In the genomic region with DNA sequence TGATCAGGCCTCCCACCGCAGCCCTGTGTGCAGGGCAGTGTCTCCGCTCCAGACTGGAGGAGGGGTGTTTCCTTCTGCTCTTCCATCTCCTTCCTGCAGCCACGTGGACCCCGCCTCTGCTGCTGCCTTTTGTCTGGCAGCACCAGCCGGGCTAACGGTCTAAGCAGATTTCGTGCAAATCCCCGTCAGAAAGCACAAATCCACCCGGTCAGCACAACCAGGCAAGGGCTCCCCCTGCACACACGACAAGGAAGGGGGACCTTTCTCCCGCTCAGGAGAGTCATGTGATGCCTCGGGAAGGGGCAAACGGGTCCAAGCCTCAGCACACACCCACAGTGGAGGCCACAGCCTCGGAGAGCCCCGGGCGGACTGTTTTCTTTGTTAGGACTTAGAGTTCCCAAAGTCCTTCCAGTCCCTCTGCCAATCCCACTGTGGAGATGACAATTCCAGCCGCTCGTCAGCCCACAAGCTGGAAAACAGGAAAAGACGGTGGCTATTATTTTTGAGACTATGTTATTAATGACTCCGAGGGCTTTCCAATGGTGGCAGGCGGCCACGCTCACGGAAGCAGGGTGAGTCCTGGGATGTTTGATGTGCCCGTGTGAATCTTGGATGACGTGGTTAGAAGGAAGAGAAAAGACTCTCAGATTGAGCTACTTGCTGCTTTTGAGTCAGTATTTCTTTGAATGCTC, we compare ENCODE assay signal across 9 cellular contexts. TPM values are rescaled to one million over a fixed set of nuclear protein-coding genes. Genes with fewer than 3 reads are reported as not detected.
DNase-seq lines count a peak whose midpoint lies in the region; ATAC-seq, FAIRE-seq and TF ChIP-seq lines count a peak whose summit lies in the region.
"Had no signal": no experiment of that assay in that cellular context is flagged by ENCODE, and none has a peak within 500 bp of the region (broad histone marks: within the 10 kb centered on the region; RNA-seq: fewer than 3 reads in every experiment).

No MANE protein-coding gene starts in this region.

- H3K4me2 ChIP-seq in HepG2 (ENCODE audit: low read depth, low read length) (no peak overlapping the region), SK-N-SH (no peak overlapping the region)

- no peak overlapping the region for H2AFZ ChIP-seq in HepG2 (ENCODE audit: low read length)
- H2AFZ ChIP-seq in SK-N-SH (ENCODE audit: low read depth): no peak overlapping the region

- H3K4me1 ChIP-seq in HepG2 (ENCODE audit: insufficient read depth, low read length) (no peaks in the 10 kb centered on the region), SK-N-SH (ENCODE audit: control insufficient read depth in 1 of 2, insufficient read depth in 2 of 2, low read depth in 1 of 2, low read length in 1 of 2) (peaks cover 3 to 6% of the 10 kb centered on the region in 2 experiments; a peak in 2 of 4 replicates)

- WGBS in HepG2 (ENCODE audit: low lambda C conversion rate): 60% methylated on average over 23 of the region's 25 CpGs
- WGBS in SK-N-SH (ENCODE audit: low lambda C conversion rate): 80% methylated on average over 19 of the region's 25 CpGs

- in situ Hi-C loops in HepG2 (cut with HindIII; ENCODE audit: extremely low pct_ligation_motif_present, low pct_unique_long_range_greater_than_20kb): no loop called here

- CTCF ChIA-PET in HepG2 (lab: Yijun Ruan, JAX; ENCODE audit: low intra/inter-chr PET ratio, low total read pairs) (no interaction called here), SK-N-SH (lab: Yijun Ruan, JAX) (interaction anchor here (0.8 to 5.2 kb wide), 4 partner anchors 15 to 211 kb away, joined by 3 to 27 read pairs (median 5); no protein-coding TSS in a partner anchor)
- CTCF ChIA-PET in CD4-positive, alpha-beta T cell (lab: Charles Lee): no interaction called here

- H3K36me3 ChIP-seq in HepG2 (replicated peaks in 1 of 2; ENCODE audit: control insufficient read depth in 1 of 2, insufficient read depth in 2 of 2, low read length in 2 of 2): no peaks in the 10 kb centered on the region
- H3K36me3 ChIP-seq in SK-N-SH (replicated peaks in 1 of 2; ENCODE audit: control insufficient read depth in 1 of 2, insufficient read depth in 2 of 2, low read length in 1 of 2): no peaks in the 10 kb centered on the region

- ATAC-seq in HepG2 (no peak), GM21619 (IDR thresholded peaks at IDR 0.05; ENCODE audit: unreplicated experiment) (no peak)
- no peak for ATAC-seq in stimulated activated memory B cell treated with anti-CD40 and anti-IgM and Interleukin-4, amounts not matched to agents 10 μg/mL and 1 μg/mL and 100 μg/mL, for 72 hours
- no peak for ATAC-seq in CD4-positive, alpha-beta T cell (ENCODE audit: poor library complexity)

- H3K27me3 ChIP-seq in HepG2 (ENCODE audit: control insufficient read depth in 1 of 2, insufficient read depth in 2 of 2, low read length in 2 of 2) (no peaks in the 10 kb centered on the region; a peak in 2 of 5 replicates), SK-N-SH (ENCODE audit: insufficient read depth) (no peaks in the 10 kb centered on the region)
- no peaks in the 10 kb centered on the region for H3K27me3 ChIP-seq in CD4-positive, alpha-beta T cell (ENCODE audit: control insufficient read depth, insufficient read depth, low read length)

- intact Hi-C loops in HepG2 (cut with micrococcal nuclease; ENCODE audit: unreplicated experiment): no loop called here
- intact Hi-C loops in CD4-positive, alpha-beta T cell (cut with DNase I, micrococcal nuclease): no loop called here

- H4K20me1 ChIP-seq in HepG2 (ENCODE audit: insufficient read depth, low read length) (no peaks in the 10 kb centered on the region), SK-N-SH (ENCODE audit: insufficient read depth) (no peaks in the 10 kb centered on the region)

- TF ChIP-seq RAD21 in HepG2 (CRISPR knock-in tag; IDR thresholded peaks at IDR 0.05) (no peak), SK-N-SH (IDR thresholded peaks at IDR 0.05; ENCODE audit: low read length) (no peak)

- H3F3A ChIP-seq in SK-N-SH (replicated peaks; ENCODE audit: insufficient read depth): peaks cover 7% of the 10 kb centered on the region

- BruUV-seq in HepG2 (replicated peaks; lab: Mats Ljungman, UMichigan): no TSS peak

- FAIRE-seq in HepG2 (lab: Jason Lieb, UNC): no peak

- peaks cover 4% of the 10 kb centered on the region for H3K27me3 Mint-ChIP-seq in HFFc6 (ENCODE audit: insufficient read depth)
- H3K27me3 Mint-ChIP-seq in chondrocyte (ENCODE audit: low read depth): peaks cover 3% of the 10 kb centered on the region
- peaks cover 2% of the 10 kb centered on the region for H3K27me3 Mint-ChIP-seq in stimulated activated memory B cell treated with anti-CD40 and anti-IgM and Interleukin-4, amounts not matched to agents 10 μg/mL and 1 μg/mL and 100 μg/mL, for 72 hours
- no peaks in the 10 kb centered on the region for H3K27me3 Mint-ChIP-seq in CD4-positive, alpha-beta T cell

- H3K4me1 Mint-ChIP-seq in HFFc6 (ENCODE audit: low read depth): peaks cover 31% of the 10 kb centered on the region
- H3K4me1 Mint-ChIP-seq in chondrocyte (ENCODE audit: low read depth): peaks cover 20% of the 10 kb centered on the region
- H3K4me1 Mint-ChIP-seq in stimulated activated memory B cell treated with anti-CD40 and anti-IgM and Interleukin-4, amounts not matched to agents 10 μg/mL and 1 μg/mL and 100 μg/mL, for 72 hours: peaks cover 9% of the 10 kb centered on the region
- no peaks in the 10 kb centered on the region for H3K4me1 Mint-ChIP-seq in CD4-positive, alpha-beta T cell (ENCODE audit: low read depth)

- DNase-seq in HFFc6: no peak
- no peak for DNase-seq in chondrocyte (ENCODE audit: low spot score)
- DNase-seq in HepG2 (ENCODE audit: low spot score): no peak
- no peak for DNase-seq in CD4-positive, alpha-beta T cell
- no peak for DNase-seq in SK-N-SH
- no peak for DNase-seq in SKM-1 treated with dmso at 0.1 percent for 144 hours (lab: John Stamatoyannopoulos, UW; ENCODE audit: unreplicated experiment)
- DNase-seq: activated CD4-positive, alpha-beta T cell treated with anti-CD3 and anti-CD28 coated beads for 4 hours had no signal

- no peaks in the 10 kb centered on the region for H3K9me3 ChIP-seq in HepG2 (ENCODE audit: low read length)
- no peaks in the 10 kb centered on the region for H3K9me3 ChIP-seq in CD4-positive, alpha-beta T cell (ENCODE audit: control insufficient read depth, low read length)
- H3K9me3 ChIP-seq in SK-N-SH: no peaks in the 10 kb centered on the region

- H3K27ac Mint-ChIP-seq in HFFc6 (peak overlapping the region; percentile 80; the same call in 1 of the 2 replicates), chondrocyte (ENCODE audit: unreplicated experiment) (peak overlapping the region; percentile 24)
- peak overlapping the region; percentile 33 for H3K27ac Mint-ChIP-seq in stimulated activated memory B cell treated with anti-CD40 and anti-IgM and Interleukin-4, amounts not matched to agents 10 μg/mL and 1 μg/mL and 100 μg/mL, for 72 hours
- H3K27ac Mint-ChIP-seq in CD4-positive, alpha-beta T cell: no peak overlapping the region

- peak overlapping the region; percentile 63; the same call in 1 of the 2 replicates for H3K4me3 Mint-ChIP-seq in HFFc6
- H3K4me3 Mint-ChIP-seq in chondrocyte (ENCODE audit: unreplicated experiment): no peak overlapping the region
- H3K4me3 Mint-ChIP-seq in stimulated activated memory B cell treated with anti-CD40 and anti-IgM and Interleukin-4, amounts not matched to agents 10 μg/mL and 1 μg/mL and 100 μg/mL, for 72 hours: no peak overlapping the region
- H3K4me3 Mint-ChIP-seq in CD4-positive, alpha-beta T cell: no peak overlapping the region

- TF ChIP-seq POLR2A in HepG2 (IDR thresholded peaks at IDR 0.05; ENCODE audit: insufficient read depth in 1 of 2, low read depth in 2 of 2, low read length in 2 of 2): no peak

- H3K4me3 ChIP-seq in HepG2 (replicated peaks in 1 of 3; ENCODE audit: insufficient read depth in 1 of 3, low read depth in 2 of 3, low read length in 3 of 3): no peak overlapping the region
- no peak overlapping the region for H3K4me3 ChIP-seq in SK-N-SH (ENCODE audit: low read depth in 2 of 2, low read length in 1 of 2)

- H3K36me3 Mint-ChIP-seq in HFFc6 (ENCODE audit: low read depth) (peaks cover 17% of the 10 kb centered on the region), chondrocyte (ENCODE audit: low read depth) (peaks cover 7% of the 10 kb centered on the region)
- H3K36me3 Mint-ChIP-seq in stimulated activated memory B cell treated with anti-CD40 and anti-IgM and Interleukin-4, amounts not matched to agents 10 μg/mL and 1 μg/mL and 100 μg/mL, for 72 hours: peaks cover 6% of the 10 kb centered on the region
- H3K36me3 Mint-ChIP-seq in CD4-positive, alpha-beta T cell (ENCODE audit: low read depth): no peaks in the 10 kb centered on the region

- no peaks in the 10 kb centered on the region for H3K9me2 ChIP-seq in SK-N-SH

- H3K27ac ChIP-seq in HepG2 (ENCODE audit: extremely low read length, insufficient read depth, low read length): no peak overlapping the region
- no peak overlapping the region for H3K27ac ChIP-seq in CD4-positive, alpha-beta T cell (ENCODE audit: low read depth, low read length)
- H3K27ac ChIP-seq in SK-N-SH (ENCODE audit: low read depth in 2 of 2, low read length in 1 of 2): no peak overlapping the region

- H3K9me3 Mint-ChIP-seq in HFFc6: peaks cover 18% of the 10 kb centered on the region
- peaks cover 10% of the 10 kb centered on the region for H3K9me3 Mint-ChIP-seq in chondrocyte (ENCODE audit: low read depth)
- peaks cover 6% of the 10 kb centered on the region for H3K9me3 Mint-ChIP-seq in stimulated activated memory B cell treated with anti-CD40 and anti-IgM and Interleukin-4, amounts not matched to agents 10 μg/mL and 1 μg/mL and 100 μg/mL, for 72 hours
- peaks cover 2% of the 10 kb centered on the region for H3K9me3 Mint-ChIP-seq in CD4-positive, alpha-beta T cell

- TF ChIP-seq CTCF in HFFc6 (IDR thresholded peaks at IDR 0.05) (no peak), chondrocyte (IDR thresholded peaks at IDR 0.05) (no peak), HepG2 (CRISPR knock-in tag; IDR thresholded peaks at IDR 0.05) (no peak), SK-N-SH (IDR thresholded peaks at IDR 0.05) (no peak)
- TF ChIP-seq CTCF in CD4-positive, alpha-beta T cell (IDR thresholded peaks at IDR 0.05): no peak

- no peaks in the 10 kb centered on the region for H3K79me2 ChIP-seq in HepG2 (ENCODE audit: insufficient read depth, low read length)
- no peaks in the 10 kb centered on the region for H3K79me2 ChIP-seq in SK-N-SH (ENCODE audit: insufficient read depth)

- POLR2A ChIA-PET in HepG2 (lab: Yijun Ruan, JAX) (no interaction called here), SK-N-SH (lab: Yijun Ruan, JAX) (no interaction called here)
- POLR2A ChIA-PET in CD4-positive, alpha-beta T cell (lab: Charles Lee): no interaction called here

- H3K9ac ChIP-seq in HepG2 (ENCODE audit: insufficient read depth, low read depth, low read length) (no peak overlapping the region), SK-N-SH (no peak overlapping the region)

- TF ChIP-seq EP300 in HepG2 (IDR thresholded peaks at IDR 0.05; ENCODE audit: low read depth in 2 of 2, low read length in 2 of 2): no peak
- TF ChIP-seq EP300 in HepG2 (CRISPR knock-in tag; IDR thresholded peaks at IDR 0.05; ENCODE audit: borderline replicate concordance): no peak
- TF ChIP-seq EP300 in SK-N-SH (IDR thresholded peaks at IDR 0.05; ENCODE audit: borderline replicate concordance in 1 of 2, low read depth in 1 of 2, low read length in 1 of 2): no peak

RNA-seq across cellular contexts. Expression of a gene that starts 22.5 kb away (rescaled TPM):
- 10 to 100 TPM; 45.6 to 57.3 (median 50.8) TPM for total RNA-seq in HFFc6 (2021; fragmentation: NEBNext Ultra II Directional; extraction: Animal tissue kit (Norgen Biotek cat#: 25700))
- total RNA-seq in chondrocyte (21.0 to 27.9 TPM (median 26.8 TPM) in 3 replicates), HepG2 (2016; rRNA removed; fragmentation: Illumina TruSeq; extraction: Trizol) (14.7 and 17.4 TPM in 2 replicates)
- 1.0 and 1.5 TPM in 2 replicates for total RNA-seq in HepG2 (2016; cell fraction: cytosol; rRNA removed; fragmentation: Illumina TruSeq; extraction: Trizol; ENCODE audit: low read depth)
- total RNA-seq in HepG2 (2016; cell fraction: insoluble cytoplasmic fraction; rRNA removed; fragmentation: Illumina TruSeq; extraction: Trizol): 14.3 and 19.5 TPM in 2 replicates
- total RNA-seq in HepG2 (2016; cell fraction: membrane; rRNA removed; fragmentation: Illumina TruSeq; extraction: Trizol): 3.8 and 4.1 TPM in 2 replicates
- total RNA-seq in HepG2 (2016; cell fraction: nucleus; rRNA removed; fragmentation: Illumina TruSeq; extraction: Trizol): 13.9 and 16.3 TPM in 2 replicates
- polyA plus RNA-seq in HepG2 (2011; rRNA removed) (11.8 and 12.0 TPM in 2 replicates), SK-N-SH (2012; rRNA removed) (11.9 and 19.0 TPM in 2 replicates)
- polyA plus RNA-seq in HepG2 (2011; cell fraction: cytosol; rRNA removed): 10.9 and 11.8 TPM in 2 replicates
- 13.6 and 14.0 TPM in 2 replicates for polyA plus RNA-seq in HepG2 (2011; cell fraction: nucleus; rRNA removed)
- 6.9 and 8.1 TPM in 2 replicates for polyA plus RNA-seq in HepG2 (2012)
- 0.46 and 0.59 TPM in 2 replicates for polyA plus RNA-seq in HepG2 (2016; cell fraction: cytosol; fragmentation: Illumina TruSeq; extraction: Trizol; ENCODE audit: low read depth)
- polyA plus RNA-seq in HepG2 (2016; cell fraction: insoluble cytoplasmic fraction; fragmentation: Illumina TruSeq; extraction: Trizol; ENCODE audit: low read depth): 10.6 and 11.4 TPM in 2 replicates
- polyA plus RNA-seq in HepG2 (2016; cell fraction: membrane; fragmentation: Illumina TruSeq; extraction: Trizol; ENCODE audit: low read depth): 1.5 and 1.9 TPM in 2 replicates
- polyA plus RNA-seq in HepG2 (2016; cell fraction: nucleus; fragmentation: Illumina TruSeq; extraction: Trizol; ENCODE audit: insufficient read depth, low read depth): 9.0 and 10.6 TPM in 2 replicates
- 20.4 and 30.6 TPM in 2 replicates for polyA minus RNA-seq in HepG2 (2011; rRNA and poly(A)+ RNA removed; ENCODE audit: low replicate concordance)
- 7.9 and 10.9 TPM in 2 replicates for polyA minus RNA-seq in HepG2 (2011; cell fraction: cytosol; rRNA and poly(A)+ RNA removed)
- 17.6 and 19.1 TPM in 2 replicates for polyA minus RNA-seq in HepG2 (2011; cell fraction: nucleus; rRNA and poly(A)+ RNA removed)
- 1 to 10 TPM; 1.9 to 3.7 TPM for total RNA-seq in CD4-positive, alpha-beta T cell
- 9.7 and 12.5 TPM in 2 replicates for polyA plus RNA-seq in SK-N-SH (2012; cell fraction: cytosol; rRNA removed)
- 23.7 and 24.7 TPM in 2 replicates for polyA plus RNA-seq in SK-N-SH (2012; cell fraction: nucleus; rRNA removed)
